20 cellular contexts compared by ENCODE assay signal in genomic region chr11:72160319-72160718, GRCh38. TPM values are rescaled to one million over a fixed set of nuclear protein-coding genes. Genes with fewer than 3 reads are reported as not detected.
DNase-seq lines count a peak whose midpoint lies in the region; ATAC-seq, FAIRE-seq and TF ChIP-seq lines count a peak whose summit lies in the region.
"Had no signal": no experiment of that assay in that cellular context is flagged by ENCODE, and none has a peak within 500 bp of the region (broad histone marks: within the 10 kb centered on the region; RNA-seq: fewer than 3 reads in every experiment).

No MANE protein-coding gene starts in this region.

- H3K4me1 ChIP-seq in smooth muscle cell (ENCODE audit: low read depth) = no peaks in the 10 kb centered on the region
- H3K4me1 ChIP-seq in HepG2 (ENCODE audit: insufficient read depth, low read length) = peaks cover 9% of the 10 kb centered on the region; the same call in 1 of the 2 replicates
- no peaks in the 10 kb centered on the region for H3K4me1 ChIP-seq in Karpas-422 (ENCODE audit: low read length)

- H3K79me2 ChIP-seq in smooth muscle cell (ENCODE audit: low read depth) (no peaks in the 10 kb centered on the region), HepG2 (ENCODE audit: insufficient read depth, low read length) (no peaks in the 10 kb centered on the region), Karpas-422 (ENCODE audit: low read length) (no peaks in the 10 kb centered on the region)

- DNase-seq in ELR (ENCODE audit: low read depth) = peak; percentile 44
- peak; percentile 29 for DNase-seq in MG63
- DNase-seq in fibroblast of peridontal ligament (ENCODE audit: extremely low read depth) = peak; percentile 27
- DNase-seq in smooth muscle cell (lab: John Stamatoyannopoulos, UW; ENCODE audit: unreplicated experiment) = no peak
- DNase-seq in DMS53 treated with DMSO at 0.1 percent for 48 hours (lab: John Stamatoyannopoulos, UW; ENCODE audit: unreplicated experiment) = no peak
- no peak for DNase-seq in HepG2 (ENCODE audit: low spot score)
- no peak for DNase-seq in Karpas-422
- DNase-seq: ACHN; C1 segment of cervical spinal cord; CD4-positive, alpha-beta memory T cell; DMS153; DND-41 had no signal

- H3K9me3 ChIP-seq in MG63 (no peaks in the 10 kb centered on the region), smooth muscle cell (replicated peaks; ENCODE audit: low read depth) (no peaks in the 10 kb centered on the region), HepG2 (ENCODE audit: low read length) (no peaks in the 10 kb centered on the region), Karpas-422 (ENCODE audit: low read length) (no peaks in the 10 kb centered on the region)

- 37% methylated on average over 2 of the region's 2 CpGs for WGBS in smooth muscle cell (ENCODE audit: low lambda C conversion rate)
- WGBS in HepG2 (ENCODE audit: low lambda C conversion rate) = 23% methylated on average over 2 of the region's 2 CpGs

- no peaks in the 10 kb centered on the region for H3F3A ChIP-seq in smooth muscle cell (ENCODE audit: low read depth)

- H3K9me2 ChIP-seq in Karpas-422 (replicated peaks; ENCODE audit: insufficient read depth, low read length) = no peaks in the 10 kb centered on the region

- H3K4me2 ChIP-seq in smooth muscle cell (peak overlapping the region; percentile 18), HepG2 (ENCODE audit: low read depth, low read length) (no peak overlapping the region), Karpas-422 (ENCODE audit: low read depth, low read length, poor library complexity, severe bottlenecking) (no peak overlapping the region)
- H3K4me2 ChIP-seq: GM23338, KMS-11 had no signal

- TF ChIP-seq EP300 in HepG2 (IDR thresholded peaks at IDR 0.05; ENCODE audit: low read depth in 2 of 2, low read length in 2 of 2) (no peak), HepG2 (CRISPR knock-in tag; IDR thresholded peaks at IDR 0.05; ENCODE audit: borderline replicate concordance) (no peak)

- H3K27ac ChIP-seq in smooth muscle cell (ENCODE audit: low read depth) = no peak overlapping the region
- H3K27ac ChIP-seq in HepG2 (ENCODE audit: extremely low read length, insufficient read depth, low read length) = no peak overlapping the region
- no peak overlapping the region for H3K27ac ChIP-seq in Karpas-422 (ENCODE audit: low read length)
- H3K27ac ChIP-seq: KMS-11 had no signal

- no peak for TF ChIP-seq POLR2A in HepG2 (IDR thresholded peaks at IDR 0.05; ENCODE audit: insufficient read depth in 1 of 2, low read depth in 2 of 2, low read length in 2 of 2)

- no peaks in the 10 kb centered on the region for H4K20me1 ChIP-seq in smooth muscle cell (ENCODE audit: low read depth)
- no peaks in the 10 kb centered on the region for H4K20me1 ChIP-seq in HepG2 (ENCODE audit: insufficient read depth, low read length)
- no peaks in the 10 kb centered on the region for H4K20me1 ChIP-seq in Karpas-422 (ENCODE audit: insufficient read depth, low read depth, low read length)

- BruUV-seq in HepG2 (replicated peaks; lab: Mats Ljungman, UMichigan) = no TSS peak

- CTCF ChIA-PET in HepG2 (lab: Yijun Ruan, JAX; ENCODE audit: low intra/inter-chr PET ratio, low total read pairs) = no interaction called here

- intact Hi-C loops in HepG2 (cut with micrococcal nuclease; ENCODE audit: unreplicated experiment) = no loop called here

- no peak for TF ChIP-seq RAD21 in HepG2 (CRISPR knock-in tag; IDR thresholded peaks at IDR 0.05)

- H3K9ac ChIP-seq in smooth muscle cell (ENCODE audit: low read depth) = no peak overlapping the region
- H3K9ac ChIP-seq in HepG2 (ENCODE audit: insufficient read depth, low read depth, low read length) = no peak overlapping the region
- no peak overlapping the region for H3K9ac ChIP-seq in Karpas-422 (ENCODE audit: low read length)
- H3K9ac ChIP-seq: KMS-11 had no signal

- H3K4me3 ChIP-seq in MG63 (no peak overlapping the region), smooth muscle cell (no peak overlapping the region), HepG2 (replicated peaks in 1 of 3; ENCODE audit: insufficient read depth in 1 of 3, low read depth in 2 of 3, low read length in 3 of 3) (no peak overlapping the region), Karpas-422 (ENCODE audit: low read length) (no peak overlapping the region)
- H3K4me3 ChIP-seq: GM12878, GM23338 had no signal

- TF ChIP-seq CTCF in smooth muscle cell (IDR thresholded peaks at IDR 0.05; ENCODE audit: borderline replicate concordance, insufficient read depth, poor library complexity, severe bottlenecking) = no peak
- no peak for TF ChIP-seq CTCF in HepG2 (CRISPR knock-in tag; IDR thresholded peaks at IDR 0.05)

- H3K36me3 ChIP-seq in MG63 (no peaks in the 10 kb centered on the region), smooth muscle cell (ENCODE audit: low read depth) (no peaks in the 10 kb centered on the region), HepG2 (replicated peaks in 1 of 2; ENCODE audit: control insufficient read depth in 1 of 2, insufficient read depth in 2 of 2, low read length in 2 of 2) (no peaks in the 10 kb centered on the region), Karpas-422 (ENCODE audit: insufficient read depth, low read length) (no peaks in the 10 kb centered on the region)

- in situ Hi-C loops in HepG2 (cut with HindIII; ENCODE audit: extremely low pct_ligation_motif_present, low pct_unique_long_range_greater_than_20kb) = no loop called here

- H3K27me3 ChIP-seq in MG63 (no peaks in the 10 kb centered on the region), smooth muscle cell (ENCODE audit: low read depth) (no peaks in the 10 kb centered on the region), HepG2 (ENCODE audit: control insufficient read depth in 1 of 2, insufficient read depth in 2 of 2, low read length in 2 of 2) (no peaks in the 10 kb centered on the region; a peak in 1 of 5 replicates), Karpas-422 (ENCODE audit: low read length) (no peaks in the 10 kb centered on the region)

- FAIRE-seq in HepG2 (lab: Jason Lieb, UNC) = no peak
- FAIRE-seq: GM18507 had no signal

- POLR2A ChIA-PET in HepG2 (lab: Yijun Ruan, JAX) = no interaction called here

- H2AFZ ChIP-seq in smooth muscle cell (ENCODE audit: low read depth) (no peak overlapping the region), HepG2 (ENCODE audit: low read length) (no peak overlapping the region), Karpas-422 (ENCODE audit: low read length) (no peak overlapping the region)
- H2AFZ ChIP-seq: GM23338 had no signal

- ATAC-seq in HepG2 = no peak
- ATAC-seq: GM12878, GM23338, HCT116 had no signal

RNA-seq across cellular contexts. Expression of gene FOLR3, which starts 24.8 kb away (rescaled TPM):
- total RNA-seq in MG63 (2014; rRNA removed; shearing (Covaris generic); ENCODE audit: low replicate concordance) = 1.1 and 4.5 TPM in 2 replicates
- total RNA-seq in smooth muscle cell = not detected in 2 replicates
- polyA plus RNA-seq in smooth muscle cell = not detected in 2 replicates
- total RNA-seq in HepG2 (2016; rRNA removed; fragmentation: Illumina TruSeq; extraction: Trizol) = not detected in 2 replicates
- total RNA-seq in HepG2 (2016; cell fraction: cytosol; rRNA removed; fragmentation: Illumina TruSeq; extraction: Trizol; ENCODE audit: low read depth) = not detected in 2 replicates
- total RNA-seq in HepG2 (2016; cell fraction: insoluble cytoplasmic fraction; rRNA removed; fragmentation: Illumina TruSeq; extraction: Trizol) = not detected in 2 replicates
- not detected in 2 replicates for total RNA-seq in HepG2 (2016; cell fraction: membrane; rRNA removed; fragmentation: Illumina TruSeq; extraction: Trizol)
- total RNA-seq in HepG2 (2016; cell fraction: nucleus; rRNA removed; fragmentation: Illumina TruSeq; extraction: Trizol) = not detected in 2 replicates
- polyA plus RNA-seq in HepG2 (2011; rRNA removed) = 0.09 TPM in 1 of 2 replicates, not detected in the other
- not detected in 2 replicates for polyA plus RNA-seq in HepG2 (2011; cell fraction: cytosol; rRNA removed)
- not detected in 2 replicates for polyA plus RNA-seq in HepG2 (2011; cell fraction: nucleus; rRNA removed)
- polyA plus RNA-seq in HepG2 (2012) = not detected in 2 replicates
- polyA plus RNA-seq in HepG2 (2016; cell fraction: cytosol; fragmentation: Illumina TruSeq; extraction: Trizol; ENCODE audit: low read depth) = not detected in 2 replicates
- polyA plus RNA-seq in HepG2 (2016; cell fraction: insoluble cytoplasmic fraction; fragmentation: Illumina TruSeq; extraction: Trizol; ENCODE audit: low read depth) = not detected in 2 replicates
- not detected in 2 replicates for polyA plus RNA-seq in HepG2 (2016; cell fraction: membrane; fragmentation: Illumina TruSeq; extraction: Trizol; ENCODE audit: low read depth)
- not detected in 2 replicates for polyA plus RNA-seq in HepG2 (2016; cell fraction: nucleus; fragmentation: Illumina TruSeq; extraction: Trizol; ENCODE audit: insufficient read depth, low read depth)
- polyA minus RNA-seq in HepG2 (2011; rRNA and poly(A)+ RNA removed; ENCODE audit: low replicate concordance) = not detected in 2 replicates
- not detected in 2 replicates for polyA minus RNA-seq in HepG2 (2011; cell fraction: cytosol; rRNA and poly(A)+ RNA removed)
- not detected in 2 replicates for polyA minus RNA-seq in HepG2 (2011; cell fraction: nucleus; rRNA and poly(A)+ RNA removed)
- total RNA-seq in Karpas-422 (2014; rRNA removed; shearing (Covaris generic); ENCODE audit: low replicate concordance) = not detected in 2 replicates
- total RNA-seq: A172; CD4-positive, alpha-beta memory T cell; G401; GM12878; GM23338 had no signal
- polyA plus RNA-seq: CD4-positive, alpha-beta memory T cell; GM12878; GM23338; IgD-negative memory B cell had no signal

RNA-seq across cellular contexts. Expression of gene FOLR1, which starts 31.6 kb away (rescaled TPM):
- 0.23 and 3.0 TPM in 2 replicates for total RNA-seq in MG63 (2014; rRNA removed; shearing (Covaris generic); ENCODE audit: low replicate concordance)
- total RNA-seq in smooth muscle cell = 8.5 and 9.4 TPM in 2 replicates
- 8.1 and 15.0 TPM in 2 replicates for polyA plus RNA-seq in smooth muscle cell
- total RNA-seq in HepG2 (2016; rRNA removed; fragmentation: Illumina TruSeq; extraction: Trizol) = not detected in 2 replicates
- total RNA-seq in HepG2 (2016; cell fraction: cytosol; rRNA removed; fragmentation: Illumina TruSeq; extraction: Trizol; ENCODE audit: low read depth) = not detected in 2 replicates
- total RNA-seq in HepG2 (2016; cell fraction: insoluble cytoplasmic fraction; rRNA removed; fragmentation: Illumina TruSeq; extraction: Trizol) = not detected in 2 replicates
- total RNA-seq in HepG2 (2016; cell fraction: membrane; rRNA removed; fragmentation: Illumina TruSeq; extraction: Trizol) = not detected in 2 replicates
- not detected in 2 replicates for total RNA-seq in HepG2 (2016; cell fraction: nucleus; rRNA removed; fragmentation: Illumina TruSeq; extraction: Trizol)
- 0.20 and 0.26 TPM in 2 replicates for polyA plus RNA-seq in HepG2 (2011; rRNA removed)
- 0.12 and 0.17 TPM in 2 replicates for polyA plus RNA-seq in HepG2 (2011; cell fraction: cytosol; rRNA removed)
- polyA plus RNA-seq in HepG2 (2011; cell fraction: nucleus; rRNA removed) = 0.23 TPM in 1 of 2 replicates, not detected in the other
- polyA plus RNA-seq in HepG2 (2012) = not detected in 2 replicates
- not detected in 2 replicates for polyA plus RNA-seq in HepG2 (2016; cell fraction: cytosol; fragmentation: Illumina TruSeq; extraction: Trizol; ENCODE audit: low read depth)
- polyA plus RNA-seq in HepG2 (2016; cell fraction: insoluble cytoplasmic fraction; fragmentation: Illumina TruSeq; extraction: Trizol; ENCODE audit: low read depth) = not detected in 2 replicates
- polyA plus RNA-seq in HepG2 (2016; cell fraction: membrane; fragmentation: Illumina TruSeq; extraction: Trizol; ENCODE audit: low read depth) = not detected in 2 replicates
- polyA plus RNA-seq in HepG2 (2016; cell fraction: nucleus; fragmentation: Illumina TruSeq; extraction: Trizol; ENCODE audit: insufficient read depth, low read depth) = not detected in 2 replicates
- 188 TPM in 1 of 2 replicates, not detected in the other for polyA minus RNA-seq in HepG2 (2011; rRNA and poly(A)+ RNA removed; ENCODE audit: low replicate concordance)
- polyA minus RNA-seq in HepG2 (2011; cell fraction: cytosol; rRNA and poly(A)+ RNA removed) = 1.3 and 1.7 TPM in 2 replicates
- polyA minus RNA-seq in HepG2 (2011; cell fraction: nucleus; rRNA and poly(A)+ RNA removed) = 0.62 and 0.90 TPM in 2 replicates
- not detected in 2 replicates for total RNA-seq in Karpas-422 (2014; rRNA removed; shearing (Covaris generic); ENCODE audit: low replicate concordance)
- total RNA-seq: A172; CD4-positive, alpha-beta memory T cell; GM12878; GM23338 had no signal
- polyA plus RNA-seq: CD4-positive, alpha-beta memory T cell; GM12878; IgD-negative memory B cell had no signal

RNA-seq across cellular contexts. Expression of gene ANAPC15, which starts 47.8 kb away (rescaled TPM):
- total RNA-seq in MG63 (2014; rRNA removed; shearing (Covaris generic); ENCODE audit: low replicate concordance) = 54.0 and 124 TPM in 2 replicates
- total RNA-seq in smooth muscle cell (12.2 and 19.0 TPM in 2 replicates), HepG2 (2016; rRNA removed; fragmentation: Illumina TruSeq; extraction: Trizol) (25.2 and 25.7 TPM in 2 replicates)
- polyA plus RNA-seq in smooth muscle cell (42.2 and 51.9 TPM in 2 replicates), HepG2 (2011; rRNA removed) (16.5 and 18.8 TPM in 2 replicates)
- total RNA-seq in HepG2 (2016; cell fraction: cytosol; rRNA removed; fragmentation: Illumina TruSeq; extraction: Trizol; ENCODE audit: low read depth) = 42.2 and 48.2 TPM in 2 replicates
- total RNA-seq in HepG2 (2016; cell fraction: insoluble cytoplasmic fraction; rRNA removed; fragmentation: Illumina TruSeq; extraction: Trizol) = 24.5 and 26.9 TPM in 2 replicates
- 37.1 and 49.0 TPM in 2 replicates for total RNA-seq in HepG2 (2016; cell fraction: membrane; rRNA removed; fragmentation: Illumina TruSeq; extraction: Trizol)
- 16.1 and 21.3 TPM in 2 replicates for total RNA-seq in HepG2 (2016; cell fraction: nucleus; rRNA removed; fragmentation: Illumina TruSeq; extraction: Trizol)
- 19.3 and 19.5 TPM in 2 replicates for polyA plus RNA-seq in HepG2 (2011; cell fraction: cytosol; rRNA removed)
- 13.9 and 15.6 TPM in 2 replicates for polyA plus RNA-seq in HepG2 (2011; cell fraction: nucleus; rRNA removed)
- polyA plus RNA-seq in HepG2 (2012) = 13.7 and 14.9 TPM in 2 replicates
- 44.0 and 55.6 TPM in 2 replicates for polyA plus RNA-seq in HepG2 (2016; cell fraction: cytosol; fragmentation: Illumina TruSeq; extraction: Trizol; ENCODE audit: low read depth)
- polyA plus RNA-seq in HepG2 (2016; cell fraction: insoluble cytoplasmic fraction; fragmentation: Illumina TruSeq; extraction: Trizol; ENCODE audit: low read depth) = 22.3 and 27.7 TPM in 2 replicates
- polyA plus RNA-seq in HepG2 (2016; cell fraction: membrane; fragmentation: Illumina TruSeq; extraction: Trizol; ENCODE audit: low read depth) = 39.1 and 47.1 TPM in 2 replicates
- 19.5 and 20.8 TPM in 2 replicates for polyA plus RNA-seq in HepG2 (2016; cell fraction: nucleus; fragmentation: Illumina TruSeq; extraction: Trizol; ENCODE audit: insufficient read depth, low read depth)
- 13.6 and 56.8 TPM in 2 replicates for polyA minus RNA-seq in HepG2 (2011; rRNA and poly(A)+ RNA removed; ENCODE audit: low replicate concordance)
- polyA minus RNA-seq in HepG2 (2011; cell fraction: cytosol; rRNA and poly(A)+ RNA removed) = 2.2 and 3.7 TPM in 2 replicates
- polyA minus RNA-seq in HepG2 (2011; cell fraction: nucleus; rRNA and poly(A)+ RNA removed) = 16.4 and 21.0 TPM in 2 replicates
- total RNA-seq in Karpas-422 (2014; rRNA removed; shearing (Covaris generic); ENCODE audit: low replicate concordance) = 37.4 and 40.9 TPM in 2 replicates

RNA-seq across cellular contexts. Expression of gene TOMT, which starts 54.6 kb away (rescaled TPM):
- not detected in 2 replicates for total RNA-seq in MG63 (2014; rRNA removed; shearing (Covaris generic); ENCODE audit: low replicate concordance)
- total RNA-seq in smooth muscle cell (not detected in 2 replicates), HepG2 (2016; rRNA removed; fragmentation: Illumina TruSeq; extraction: Trizol) (not detected in 2 replicates)
- polyA plus RNA-seq in smooth muscle cell (not detected in 2 replicates), HepG2 (2011; rRNA removed) (not detected in 2 replicates)
- total RNA-seq in HepG2 (2016; cell fraction: cytosol; rRNA removed; fragmentation: Illumina TruSeq; extraction: Trizol; ENCODE audit: low read depth) = not detected in 2 replicates
- total RNA-seq in HepG2 (2016; cell fraction: insoluble cytoplasmic fraction; rRNA removed; fragmentation: Illumina TruSeq; extraction: Trizol) = not detected in 2 replicates
- not detected in 2 replicates for total RNA-seq in HepG2 (2016; cell fraction: membrane; rRNA removed; fragmentation: Illumina TruSeq; extraction: Trizol)
- total RNA-seq in HepG2 (2016; cell fraction: nucleus; rRNA removed; fragmentation: Illumina TruSeq; extraction: Trizol) = not detected in 2 replicates
- not detected in 2 replicates for polyA plus RNA-seq in HepG2 (2011; cell fraction: cytosol; rRNA removed)
- 0.18 TPM in 1 of 2 replicates, not detected in the other for polyA plus RNA-seq in HepG2 (2011; cell fraction: nucleus; rRNA removed)
- polyA plus RNA-seq in HepG2 (2012) = not detected in 2 replicates
- not detected in 2 replicates for polyA plus RNA-seq in HepG2 (2016; cell fraction: cytosol; fragmentation: Illumina TruSeq; extraction: Trizol; ENCODE audit: low read depth)
- polyA plus RNA-seq in HepG2 (2016; cell fraction: insoluble cytoplasmic fraction; fragmentation: Illumina TruSeq; extraction: Trizol; ENCODE audit: low read depth) = not detected in 2 replicates
- not detected in 2 replicates for polyA plus RNA-seq in HepG2 (2016; cell fraction: membrane; fragmentation: Illumina TruSeq; extraction: Trizol; ENCODE audit: low read depth)
- polyA plus RNA-seq in HepG2 (2016; cell fraction: nucleus; fragmentation: Illumina TruSeq; extraction: Trizol; ENCODE audit: insufficient read depth, low read depth) = not detected in 2 replicates
- not detected in 2 replicates for polyA minus RNA-seq in HepG2 (2011; rRNA and poly(A)+ RNA removed; ENCODE audit: low replicate concordance)
- not detected in 2 replicates for polyA minus RNA-seq in HepG2 (2011; cell fraction: cytosol; rRNA and poly(A)+ RNA removed)
- polyA minus RNA-seq in HepG2 (2011; cell fraction: nucleus; rRNA and poly(A)+ RNA removed) = not detected in 2 replicates
- total RNA-seq in Karpas-422 (2014; rRNA removed; shearing (Covaris generic); ENCODE audit: low replicate concordance) = 0.26 TPM in 1 of 2 replicates, not detected in the other
- total RNA-seq: A172; CD4-positive, alpha-beta memory T cell; G401; GM12878; GM23338 had no signal
- polyA plus RNA-seq: CD4-positive, alpha-beta memory T cell; GM12878; GM23338; IgD-negative memory B cell had no signal

RNA-seq across cellular contexts. Expression of gene FOLR2, which starts 56.3 kb away (rescaled TPM):
- not detected in 2 replicates for total RNA-seq in MG63 (2014; rRNA removed; shearing (Covaris generic); ENCODE audit: low replicate concordance)
- total RNA-seq in smooth muscle cell = not detected in 2 replicates
- not detected in 2 replicates for polyA plus RNA-seq in smooth muscle cell
- not detected in 2 replicates for total RNA-seq in HepG2 (2016; rRNA removed; fragmentation: Illumina TruSeq; extraction: Trizol)
- total RNA-seq in HepG2 (2016; cell fraction: cytosol; rRNA removed; fragmentation: Illumina TruSeq; extraction: Trizol; ENCODE audit: low read depth) = not detected in 2 replicates
- total RNA-seq in HepG2 (2016; cell fraction: insoluble cytoplasmic fraction; rRNA removed; fragmentation: Illumina TruSeq; extraction: Trizol) = not detected in 2 replicates
- total RNA-seq in HepG2 (2016; cell fraction: membrane; rRNA removed; fragmentation: Illumina TruSeq; extraction: Trizol) = not detected in 2 replicates
- total RNA-seq in HepG2 (2016; cell fraction: nucleus; rRNA removed; fragmentation: Illumina TruSeq; extraction: Trizol) = not detected in 2 replicates
- polyA plus RNA-seq in HepG2 (2011; rRNA removed) = 0.09 and 0.33 TPM in 2 replicates
- 0.15 TPM in 2 replicates for polyA plus RNA-seq in HepG2 (2011; cell fraction: cytosol; rRNA removed)
- polyA plus RNA-seq in HepG2 (2011; cell fraction: nucleus; rRNA removed) = not detected in 2 replicates
- polyA plus RNA-seq in HepG2 (2012) = 0.15 and 0.23 TPM in 2 replicates
- 0.15 TPM in 1 of 2 replicates, not detected in the other for polyA plus RNA-seq in HepG2 (2016; cell fraction: cytosol; fragmentation: Illumina TruSeq; extraction: Trizol; ENCODE audit: low read depth)
- not detected in 2 replicates for polyA plus RNA-seq in HepG2 (2016; cell fraction: insoluble cytoplasmic fraction; fragmentation: Illumina TruSeq; extraction: Trizol; ENCODE audit: low read depth)
- not detected in 2 replicates for polyA plus RNA-seq in HepG2 (2016; cell fraction: membrane; fragmentation: Illumina TruSeq; extraction: Trizol; ENCODE audit: low read depth)
- polyA plus RNA-seq in HepG2 (2016; cell fraction: nucleus; fragmentation: Illumina TruSeq; extraction: Trizol; ENCODE audit: insufficient read depth, low read depth) = not detected in 2 replicates
- 0.21 and 0.86 TPM in 2 replicates for polyA minus RNA-seq in HepG2 (2011; rRNA and poly(A)+ RNA removed; ENCODE audit: low replicate concordance)
- polyA minus RNA-seq in HepG2 (2011; cell fraction: cytosol; rRNA and poly(A)+ RNA removed) = not detected in 2 replicates
- polyA minus RNA-seq in HepG2 (2011; cell fraction: nucleus; rRNA and poly(A)+ RNA removed) = not detected in 2 replicates
- 9.4 and 16.0 TPM in 2 replicates for total RNA-seq in Karpas-422 (2014; rRNA removed; shearing (Covaris generic); ENCODE audit: low replicate concordance)
- total RNA-seq: A172; CD4-positive, alpha-beta memory T cell; G401; GM23338 had no signal
- polyA plus RNA-seq: CD4-positive, alpha-beta memory T cell; GM23338 had no signal

Comparison
In these comparisons a context has a peak if more than half of its experiments do, and no peak if none do; other contexts are left out.
1. DNase-seq: peak in ELR (single experiment), MG63 (single experiment) and fibroblast of peridontal ligament (single experiment); none in smooth muscle cell (single experiment), DMS53 treated with DMSO at 0.1 percent for 48 hours (single experiment), HepG2 (single experiment) and Karpas-422 (single experiment).